ENCODE assay signal across 2 cellular contexts in genomic region chr10:48302515-48303476, GRCh38.
TF ChIP-seq lines count a peak whose summit lies in the region.

No MANE protein-coding gene starts in this region.

TF ChIP-seq in HepG2, 621 proteins besides CTCF, POLR2A, EP300 and RAD21 (continued from another document):
- TF ChIP-seq SAFB2 (CRISPR knock-in tag; IDR thresholded peaks at IDR 0.05; ENCODE audit: borderline replicate concordance, low read depth) (no peak), MAFK (conservative IDR thresholded peaks at IDR 0.05 in 1 of 2, IDR thresholded peaks at IDR 0.05 in 1 of 2; ENCODE audit: low read length in 2 of 2) (peak; percentile 49 to 89; a peak in 3 of 4 replicates), MAFF (IDR thresholded peaks at IDR 0.05; ENCODE audit: low read depth, low read length) (peak; percentile 87), GPBP1L1 (CRISPR knock-in tag; IDR thresholded peaks at IDR 0.05) (no peak), HDAC1 (CRISPR knock-in tag; IDR thresholded peaks at IDR 0.05) (no peak), MIXL1 (CRISPR knock-in tag; IDR thresholded peaks at IDR 0.05) (no peak), E2F2 (CRISPR knock-in tag; IDR thresholded peaks at IDR 0.05; ENCODE audit: borderline replicate concordance) (no peak), ERF (CRISPR knock-in tag; IDR thresholded peaks at IDR 0.05) (no peak), ZNF446 (CRISPR knock-in tag; IDR thresholded peaks at IDR 0.05) (no peak)

TF ChIP-seq in HEK293, 187 proteins besides CTCF, POLR2A, EP300 and RAD21:
- TF ChIP-seq REST (tag by site-specific recombination; IDR thresholded peaks at IDR 0.05) (peak; percentile 81), ZSCAN5A (tag by site-specific recombination; IDR thresholded peaks at IDR 0.05) (no peak), YY2 (tag by site-specific recombination; IDR thresholded peaks at IDR 0.05) (no peak), ZNF114 (tag by site-specific recombination; IDR thresholded peaks at IDR 0.05) (no peak), BCL11B (tag by site-specific recombination; IDR thresholded peaks at IDR 0.05; ENCODE audit: low read depth) (no peak), ZNF544 (tag by site-specific recombination; IDR thresholded peaks at IDR 0.05) (no peak)
TF ChIP-seq in HEK293: peak in this region for 1.
